16 cellular contexts compared by ENCODE assay signal in genomic region chr5:57302643-57303042, GRCh38.
DNase-seq lines count a peak whose midpoint lies in the region; ATAC-seq, FAIRE-seq and TF ChIP-seq lines count a peak whose summit lies in the region.
"Had no signal": no experiment of that assay in that cellular context is flagged by ENCODE, and none has a peak within 500 bp of the region (broad histone marks: within the 10 kb centered on the region; RNA-seq: fewer than 3 reads in every experiment).

No MANE protein-coding gene starts in this region.

- TF ChIP-seq CTCF in A549 (IDR thresholded peaks at IDR 0.05) (no peak), fibroblast of lung (conservative IDR thresholded peaks at IDR 0.05 in 1 of 2, IDR thresholded peaks at IDR 0.05 in 1 of 2; ENCODE audit: low read depth in 1 of 2, low read length in 2 of 2) (no peak), type B pancreatic cell (conservative IDR thresholded peaks at IDR 0.05) (no peak)

- ATAC-seq in A549 (no peak), GM21717 (IDR thresholded peaks at IDR 0.05; ENCODE audit: unreplicated experiment) (no peak)
- ATAC-seq: natural killer cell treated with Interleukin-12 subunit alpha and Interleukin-12 subunit beta and Interleukin-15 and Interleukin-18, amount 100 ng/mL, for 72 hours had no signal

- H3K9me3 Mint-ChIP-seq in type B pancreatic cell: no peaks in the 10 kb centered on the region

- no peak for TF ChIP-seq RAD21 in A549 (conservative IDR thresholded peaks at IDR 0.05 in 1 of 2, IDR thresholded peaks at IDR 0.05 in 1 of 2)

- H3K27ac Mint-ChIP-seq in type B pancreatic cell: no peak overlapping the region
- H3K27ac Mint-ChIP-seq: activated T-helper 1 cell treated with anti-CD3 and anti-CD28 coated beads, Interleukin-12 subunit alpha, Interleukin-12 subunit beta, Interleukin-2, Interleukin-4 antibody, amounts not matched to agents 30 ng/mL and 10 ng/mL and 1 ng/mL, durations not matched to agents 14 hours and 24 hours and 36 hours; natural killer cell treated with Interleukin-12 subunit alpha and Interleukin-12 subunit beta and Interleukin-15 and Interleukin-18, amount 100 ng/mL, for 72 hours had no signal

- FAIRE-seq in A549 (lab: Jason Lieb, UNC): no peak
- FAIRE-seq in RCC 7860 (lab: Jason Lieb, UNC): no peak

- no peaks in the 10 kb centered on the region for H3K27me3 ChIP-seq in fibroblast of lung (ENCODE audit: control insufficient read depth, insufficient read depth, low read length)
- H3K27me3 ChIP-seq: stomach had no signal

- no peak overlapping the region for H3K4me3 Mint-ChIP-seq in type B pancreatic cell
- H3K4me3 Mint-ChIP-seq: activated T-helper 1 cell treated with anti-CD3 and anti-CD28 coated beads, Interleukin-12 subunit alpha, Interleukin-12 subunit beta, Interleukin-2, Interleukin-4 antibody, amounts not matched to agents 30 ng/mL and 10 ng/mL and 1 ng/mL, durations not matched to agents 14 hours and 24 hours and 36 hours; central memory CD8-positive, alpha-beta T cell; natural killer cell treated with Interleukin-12 subunit alpha and Interleukin-12 subunit beta and Interleukin-15 and Interleukin-18, amount 100 ng/mL, for 72 hours had no signal

- CTCF ChIA-PET in A549 (lab: Yijun Ruan, JAX): interaction anchor here (0.9 to 2.5 kb wide), 9 partner anchors 10 to 1158 kb away, joined by 3 to 12 read pairs (median 5); no protein-coding TSS in a partner anchor

- POLR2A ChIA-PET in A549 (lab: Yijun Ruan, JAX): interaction anchor here (0.8 kb wide), 1 partner anchor 1157 kb away, joined by 3 read pairs; no protein-coding TSS in a partner anchor

- H3K4me1 ChIP-seq in A549 (peaks cover 18% of the 10 kb centered on the region), fibroblast of lung (ENCODE audit: control insufficient read depth, extremely low read depth, insufficient read depth, low read length) (peaks cover 3% of the 10 kb centered on the region)

- TF ChIP-seq POLR2A in A549 (IDR thresholded peaks at IDR 0.05; ENCODE audit: low read length): no peak

- H3K36me3 ChIP-seq in fibroblast of lung (ENCODE audit: control insufficient read depth, insufficient read depth, low read length): no peaks in the 10 kb centered on the region
- H3K36me3 ChIP-seq: left ventricle myocardium inferior, stomach had no signal

- peaks cover 30% of the 10 kb centered on the region for H3K4me1 Mint-ChIP-seq in type B pancreatic cell (ENCODE audit: unreplicated experiment)

- H3K27me3 Mint-ChIP-seq in type B pancreatic cell: no peaks in the 10 kb centered on the region
- H3K27me3 Mint-ChIP-seq: central memory CD8-positive, alpha-beta T cell had no signal

- H3K9me3 ChIP-seq in A549 (peaks cover 10% of the 10 kb centered on the region; the same call in 2 of the 3 replicates), fibroblast of lung (ENCODE audit: control insufficient read depth, insufficient read depth, low read depth, low read length) (no peaks in the 10 kb centered on the region)

- H3K4me2 ChIP-seq in A549 (0 out of 3 replicates have a peak overlapping the region, but pooled peaks have one; percentile 17), fibroblast of lung (ENCODE audit: extremely low read depth, insufficient read depth, low read length) (no peak overlapping the region)

- H3K9ac ChIP-seq in fibroblast of lung (ENCODE audit: insufficient read depth, low read length): no peak overlapping the region

- H2AFZ ChIP-seq in fibroblast of lung (ENCODE audit: low read length): no peak overlapping the region

- H3K4me3 ChIP-seq in A549 (no peak overlapping the region), fibroblast of lung (replicated peaks in 1 of 4; ENCODE audit: control extremely low read depth in 1 of 4, insufficient read depth in 1 of 4, low read depth in 3 of 4, low read length in 4 of 4) (no peak overlapping the region)
- H3K4me3 ChIP-seq: left ventricle myocardium inferior, stomach had no signal

- no peak for TF ChIP-seq EP300 in A549 (IDR thresholded peaks at IDR 0.05)

- H3K27ac ChIP-seq in A549 (0 out of 6 replicates have a peak overlapping the region, but pooled peaks of 1 of the 2 experiments have one; percentile 17), fibroblast of lung (ENCODE audit: insufficient read depth, low read length) (no peak overlapping the region)
- H3K27ac ChIP-seq: left ventricle myocardium inferior, stomach had no signal

- H3K36me3 Mint-ChIP-seq in type B pancreatic cell: no peaks in the 10 kb centered on the region

- DNase-seq in A549 (ENCODE audit: low read depth in 1 of 2, low spot score in 1 of 2) (no peak), EL (peak; percentile 9), RCC 7860 (ENCODE audit: low spot score) (peak; percentile 25), fibroblast of lung (ENCODE audit: low read depth in 2 of 2) (peak; percentile 37 to 63), GM19238 (ENCODE audit: insufficient read length, low spot score) (no peak), type B pancreatic cell (ENCODE audit: extremely low spot score, unreplicated experiment) (no peak)
- no peak for DNase-seq in stimulated activated CD8-positive, alpha-beta memory T cell treated with anti-CD3 and anti-CD28 coated beads, Interleukin-4, amount 100 ng/mL, for 48 hours
- DNase-seq: C1 segment of cervical spinal cord, hypothalamus, left ventricle myocardium inferior, NCI-H2107 had no signal

- no peaks in the 10 kb centered on the region for H4K20me1 ChIP-seq in fibroblast of lung (ENCODE audit: control insufficient read depth, extremely low read depth, insufficient read depth, low read length)

- H3K79me2 ChIP-seq in fibroblast of lung (ENCODE audit: control insufficient read depth, insufficient read depth, low read length): no peaks in the 10 kb centered on the region

TF ChIP-seq in A549, 52 proteins besides CTCF, POLR2A, EP300 and RAD21 (continues in another document):
- no peak for TF ChIP-seq SREBF2 (IDR thresholded peaks at IDR 0.05)
- TF ChIP-seq MYC (IDR thresholded peaks at IDR 0.05; ENCODE audit: borderline replicate concordance, low read length): no peak
- TF ChIP-seq CBX2 (IDR thresholded peaks at IDR 0.05; ENCODE audit: borderline replicate concordance, low read depth): no peak
- no peak for TF ChIP-seq ZFP36 (IDR thresholded peaks at IDR 0.05; ENCODE audit: borderline replicate concordance, partially characterized antibody)
- no peak for TF ChIP-seq NPAS2 (CRISPR knock-in tag; IDR thresholded peaks at IDR 0.05; ENCODE audit: borderline replicate concordance)
- no peak for TF ChIP-seq PBX3 (IDR thresholded peaks at IDR 0.05)
- no peak for TF ChIP-seq GATA3 (IDR thresholded peaks at IDR 0.05; ENCODE audit: borderline replicate concordance)
- no peak for TF ChIP-seq HES2 (IDR thresholded peaks at IDR 0.05)
- TF ChIP-seq ZSCAN20 (CRISPR knock-in tag; IDR thresholded peaks at IDR 0.05): no peak
- no peak for TF ChIP-seq RFX5 (IDR thresholded peaks at IDR 0.05)
- TF ChIP-seq USF2 (IDR thresholded peaks at IDR 0.05): no peak
- no peak for TF ChIP-seq E2F6 (IDR thresholded peaks at IDR 0.05; ENCODE audit: borderline replicate concordance, low read depth)
- TF ChIP-seq ZNF302 (CRISPR knock-in tag; IDR thresholded peaks at IDR 0.05): no peak
- no peak for TF ChIP-seq RCOR1 (IDR thresholded peaks at IDR 0.05; ENCODE audit: low read depth, low read length)
- TF ChIP-seq FOSB (CRISPR knock-in tag; IDR thresholded peaks at IDR 0.05): no peak

Comparison
In these comparisons a context has a peak if more than half of its experiments do, and no peak if none do; other contexts are left out.
1. DNase-seq: peak in EL (single experiment), RCC 7860 (single experiment) and fibroblast of lung (2 of 2); none in A549 (0 of 2), stimulated activated CD8-positive, alpha-beta memory T cell treated with anti-CD3 and anti-CD28 coated beads, Interleukin-4, amount 100 ng/mL, for 48 hours (single experiment), GM19238 (single experiment) and type B pancreatic cell (single experiment).